ENCODE assay signal across 16 cellular contexts in the genomic region with DNA sequence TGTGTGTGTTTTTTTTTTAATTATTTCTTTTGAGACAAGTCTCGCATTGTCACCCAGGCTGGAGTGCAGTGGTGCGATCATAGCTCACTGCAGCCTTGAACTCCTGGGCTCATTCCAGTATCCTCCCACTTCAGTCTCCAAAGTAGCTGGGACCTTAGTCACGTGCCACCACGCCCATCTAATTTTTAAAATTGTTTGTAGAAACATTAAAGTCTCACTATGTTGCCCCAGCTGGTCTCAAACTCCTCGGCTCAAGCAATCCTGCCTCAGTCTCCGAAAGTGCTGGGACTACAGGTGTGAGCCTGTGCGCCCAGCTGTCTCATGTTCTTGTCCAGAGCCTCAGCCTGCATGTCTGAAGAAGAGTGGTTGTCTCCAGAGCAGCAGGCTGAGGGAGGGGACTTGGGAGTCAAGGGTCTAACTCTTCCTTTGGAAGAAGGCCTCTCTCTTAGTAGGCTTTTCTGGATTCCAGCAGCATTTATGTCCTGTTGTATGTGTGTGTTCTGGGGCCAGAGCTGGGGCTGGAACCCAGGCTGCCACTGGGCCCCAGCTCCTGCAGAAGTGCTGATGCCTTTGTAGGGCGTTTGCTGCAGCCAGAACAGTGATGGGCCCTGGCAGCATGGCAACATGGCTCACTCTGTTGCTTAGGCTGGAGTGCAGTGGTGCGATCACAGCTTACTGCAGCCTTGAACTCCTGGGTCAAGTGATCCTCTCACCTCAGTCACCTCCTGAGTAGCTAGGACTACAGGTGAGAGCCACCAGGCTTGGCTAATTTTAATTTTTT. TPM values are rescaled to one million over a fixed set of nuclear protein-coding genes. Genes with fewer than 3 reads are reported as not detected.
DNase-seq lines count a peak whose midpoint lies in the region; ATAC-seq, FAIRE-seq and TF ChIP-seq lines count a peak whose summit lies in the region.
"Had no signal": no experiment of that assay in that cellular context is flagged by ENCODE, and none has a peak within 500 bp of the region (broad histone marks: within the 10 kb centered on the region; RNA-seq: fewer than 3 reads in every experiment).

No MANE protein-coding gene starts in this region.

- H3K4me2 ChIP-seq in A549 (0 out of 3 replicates have a peak overlapping the region, but pooled peaks have one; percentile 1), HCT116 (ENCODE audit: low read length) (peak overlapping the region; percentile 40), K562 (ENCODE audit: insufficient read depth, low read length) (no peak overlapping the region)
- H3K4me2 ChIP-seq: BLaER1 treated with 17β-estradiol and CSF1 and Interleukin-3, amounts not matched to agents 10 nM and 100 nM had no signal

- H3K79me2 ChIP-seq in HCT116 (ENCODE audit: insufficient read depth, low read length), result peaks cover 87% of the 10 kb centered on the region
- H3K79me2 ChIP-seq in K562 (ENCODE audit: control insufficient read depth, insufficient read depth, low read length), result peaks cover 90% of the 10 kb centered on the region

- H2AFZ ChIP-seq in HCT116 (ENCODE audit: low read depth, low read length, poor library complexity, severe bottlenecking) (no peak overlapping the region), K562 (ENCODE audit: low read depth, low read length) (no peak overlapping the region)

- no peak overlapping the region for H3K4me3 Mint-ChIP-seq in naive thymus-derived CD4-positive, alpha-beta T cell
- H3K4me3 Mint-ChIP-seq in activated CD8-positive, alpha-beta memory T cell treated with anti-CD3 and anti-CD28 coated beads, Interleukin-2, amount 10 ng/mL, durations not matched to agents 7 days and 5 days, result no peak overlapping the region
- H3K4me3 Mint-ChIP-seq in activated naive CD4-positive, alpha-beta T cell treated with anti-CD3 and anti-CD28 coated beads for 36 hours, result no peak overlapping the region

- no peak for TF ChIP-seq CTCF in A549 (IDR thresholded peaks at IDR 0.05)
- TF ChIP-seq CTCF in HCT116 (IDR thresholded peaks at IDR 0.05 in 2 of 3, conservative IDR thresholded peaks at IDR 0.05 in 1 of 3; ENCODE audit: borderline replicate concordance in 1 of 3, insufficient read depth in 1 of 3, low read depth in 2 of 3, low read length in 2 of 3), result no peak
- no peak for TF ChIP-seq CTCF in K562 (IDR thresholded peaks at IDR 0.05 in 2 of 3, conservative IDR thresholded peaks at IDR 0.05 in 1 of 3; ENCODE audit: insufficient read depth in 2 of 3, low read depth in 1 of 3, low read length in 3 of 3)

- no peaks in the 10 kb centered on the region for H3K9me2 ChIP-seq in HCT116 (ENCODE audit: insufficient read depth)

- H3K9me1 ChIP-seq in K562 (ENCODE audit: control insufficient read depth, insufficient read depth, low read length), result no peaks in the 10 kb centered on the region

- BruUV-seq in HCT116 (replicated peaks; lab: Mats Ljungman, UMichigan) (no TSS peak), K562 (replicated peaks; lab: Mats Ljungman, UMichigan) (no TSS peak)

- WGBS in A549 (ENCODE audit: missing lambda C conversion rate), result 86% methylated on average over 9 of the region's 9 CpGs
- 84% methylated on average over 9 of the region's 9 CpGs for WGBS in K562 (ENCODE audit: insufficient coverage, low coverage, missing lambda C conversion rate)

- peaks cover 14 to 61% (median 36%) of the 10 kb centered on the region in 7 donors for H3K4me1 Mint-ChIP-seq in naive thymus-derived CD4-positive, alpha-beta T cell
- H3K4me1 Mint-ChIP-seq in activated CD8-positive, alpha-beta memory T cell treated with anti-CD3 and anti-CD28 coated beads, Interleukin-2, amount 10 ng/mL, durations not matched to agents 7 days and 5 days, result peaks cover 14% of the 10 kb centered on the region
- peaks cover 25% of the 10 kb centered on the region for H3K4me1 Mint-ChIP-seq in activated naive CD4-positive, alpha-beta T cell treated with anti-CD3 and anti-CD28 coated beads for 36 hours (ENCODE audit: low read depth)

- no peaks in the 10 kb centered on the region for H3K9me3 Mint-ChIP-seq in naive thymus-derived CD4-positive, alpha-beta T cell
- H3K9me3 Mint-ChIP-seq in activated CD8-positive, alpha-beta memory T cell treated with anti-CD3 and anti-CD28 coated beads, Interleukin-2, amount 10 ng/mL, durations not matched to agents 7 days and 5 days (ENCODE audit: low read depth), result no peaks in the 10 kb centered on the region
- H3K9me3 Mint-ChIP-seq in activated naive CD4-positive, alpha-beta T cell treated with anti-CD3 and anti-CD28 coated beads for 36 hours, result no peaks in the 10 kb centered on the region

- H3K4me3 ChIP-seq in A549 (no peak overlapping the region), HCT116 (replicated peaks in 1 of 2; ENCODE audit: low read depth in 1 of 2, low read length in 2 of 2) (no peak overlapping the region), K562 (no peak overlapping the region)
- no peak overlapping the region for H3K4me3 ChIP-seq in naive thymus-derived CD4-positive, alpha-beta T cell (ENCODE audit: low read length)
- H3K4me3 ChIP-seq: BLaER1 treated with 17β-estradiol and CSF1 and Interleukin-3, amounts not matched to agents 10 nM and 100 nM had no signal

- no peak overlapping the region for H3K9ac ChIP-seq in HCT116 (ENCODE audit: low read length)
- 0 out of 4 replicates have a peak overlapping the region, but pooled peaks of 1 of the 2 experiments have one; percentile 18 for H3K9ac ChIP-seq in K562 (ENCODE audit: insufficient read depth in 1 of 2, low read depth in 2 of 2, low read length in 2 of 2)
- H3K9ac ChIP-seq: BLaER1 treated with 17β-estradiol and CSF1 and Interleukin-3, amounts not matched to agents 10 nM and 100 nM had no signal

- no peaks in the 10 kb centered on the region for H4K20me1 ChIP-seq in HCT116 (ENCODE audit: insufficient read depth)
- H4K20me1 ChIP-seq in K562 (replicated peaks; ENCODE audit: control insufficient read depth, insufficient read depth, low read length), result peaks cover 7% of the 10 kb centered on the region

- H3K36me3 ChIP-seq in HCT116 (ENCODE audit: control insufficient read depth in 1 of 2, insufficient read depth in 2 of 2, low read length in 2 of 2) (no peaks in the 10 kb centered on the region), K562 (ENCODE audit: control insufficient read depth, insufficient read depth, low read length) (peaks cover 62% of the 10 kb centered on the region)
- H3K36me3 ChIP-seq in naive thymus-derived CD4-positive, alpha-beta T cell (ENCODE audit: control insufficient read depth in 2 of 3, insufficient read depth in 3 of 3, low read length in 3 of 3), result no peaks in the 10 kb centered on the region
- H3K36me3 ChIP-seq: BLaER1 treated with 17β-estradiol and CSF1 and Interleukin-3, amounts not matched to agents 10 nM and 100 nM had no signal

- FAIRE-seq in A549 (lab: Jason Lieb, UNC), result no peak
- FAIRE-seq in K562 (lab: Jason Lieb, UNC), result no peak

- H3K27ac Mint-ChIP-seq in naive thymus-derived CD4-positive, alpha-beta T cell, result peak overlapping the region in 5 of 9 donors; percentile 16 to 74 (median 54)
- no peak overlapping the region for H3K27ac Mint-ChIP-seq in activated CD8-positive, alpha-beta memory T cell treated with anti-CD3 and anti-CD28 coated beads, Interleukin-2, amount 10 ng/mL, durations not matched to agents 7 days and 5 days
- no peak overlapping the region for H3K27ac Mint-ChIP-seq in activated naive CD4-positive, alpha-beta T cell treated with anti-CD3 and anti-CD28 coated beads for 36 hours

- peaks cover 0 to 18% (median 0%) of the 10 kb centered on the region in 5 donors for H3K27me3 Mint-ChIP-seq in naive thymus-derived CD4-positive, alpha-beta T cell
- peaks cover 9% of the 10 kb centered on the region for H3K27me3 Mint-ChIP-seq in activated CD8-positive, alpha-beta memory T cell treated with anti-CD3 and anti-CD28 coated beads, Interleukin-2, amount 10 ng/mL, durations not matched to agents 7 days and 5 days
- no peaks in the 10 kb centered on the region for H3K27me3 Mint-ChIP-seq in activated naive CD4-positive, alpha-beta T cell treated with anti-CD3 and anti-CD28 coated beads for 36 hours (ENCODE audit: low read depth)

- TF ChIP-seq EP300 in A549 (IDR thresholded peaks at IDR 0.05), result no peak
- TF ChIP-seq EP300 in K562 (IDR thresholded peaks at IDR 0.05; ENCODE audit: low read length), result no peak

- RAD21 ChIA-PET in HCT116 (lab: Charles Lee; ENCODE audit: low non-redundant PET in 1 of 2, low total read pairs in 2 of 2, uncharacterized antibody in 2 of 2, unreplicated experiment in 2 of 2), result interaction anchor here in 1 of 2 experiments (1.3 kb wide), 1 partner anchor 93 kb away, joined by 4 read pairs; a partner anchor contains a TSS

- no peak for TF ChIP-seq RAD21 in A549 (conservative IDR thresholded peaks at IDR 0.05 in 1 of 2, IDR thresholded peaks at IDR 0.05 in 1 of 2)
- no peak for TF ChIP-seq RAD21 in HCT116 (IDR thresholded peaks at IDR 0.05; ENCODE audit: low read depth)
- no peak for TF ChIP-seq RAD21 in K562 (CRISPR knock-in tag; conservative IDR thresholded peaks at IDR 0.05 in 1 of 2, IDR thresholded peaks at IDR 0.05 in 1 of 2)

- H3K27me3 ChIP-seq in HCT116 (ENCODE audit: insufficient read depth, low read length) (no peaks in the 10 kb centered on the region), K562 (ENCODE audit: control insufficient read depth in 2 of 2, insufficient read depth in 2 of 2, low read length in 2 of 2) (no peaks in the 10 kb centered on the region)
- no peaks in the 10 kb centered on the region for H3K27me3 ChIP-seq in naive thymus-derived CD4-positive, alpha-beta T cell (ENCODE audit: control insufficient read depth in 2 of 2, insufficient read depth in 2 of 2, low read length in 2 of 2)

- DNase-seq in A549 (ENCODE audit: low read depth in 1 of 2, low spot score in 1 of 2) (no peak), HCT116 (ENCODE audit: low read depth, low spot score) (no peak), K562 (ENCODE audit: extremely low read depth in 1 of 4, low spot score in 3 of 4) (no peak), germinal center (ENCODE audit: low spot score) (no peak)
- no peak for DNase-seq in naive thymus-derived CD4-positive, alpha-beta T cell
- no peak for DNase-seq in activated CD8-positive, alpha-beta memory T cell treated with anti-CD3 and anti-CD28 coated beads, Interleukin-2, amount 10 ng/mL, durations not matched to agents 7 days and 5 days
- DNase-seq in activated naive CD4-positive, alpha-beta T cell treated with anti-CD3 and anti-CD28 coated beads for 36 hours, result no peak
- DNase-seq: 8988T; DMS53; NCI-H187 treated with DMSO at 0.1 percent for 48 hours; NCI-H69; NK-92 treated with Interleukin-12 subunit alpha and Interleukin-12 subunit beta, amount 100 ng/mL, for 24 hours; OCI-M1 had no signal

- no peak overlapping the region; a peak in 1 of 6 replicates for H3K27ac ChIP-seq in A549
- no peak overlapping the region for H3K27ac ChIP-seq in HCT116 (ENCODE audit: low read depth, low read length)
- no peak overlapping the region; the same call in 2 of the 3 replicates for H3K27ac ChIP-seq in K562 (ENCODE audit: extremely low read depth, low read depth, low read length)
- H3K27ac ChIP-seq in naive thymus-derived CD4-positive, alpha-beta T cell (ENCODE audit: low read depth, low read length), result no peak overlapping the region
- H3K27ac ChIP-seq: BLaER1 treated with 17β-estradiol and CSF1 and Interleukin-3, amounts not matched to agents 10 nM and 100 nM; RWPE1 had no signal

- in situ Hi-C loops in K562 (cut with MboI), result no loop called here

- H3K9me3 ChIP-seq in A549, result no peaks in the 10 kb centered on the region
- H3K9me3 ChIP-seq in HCT116 (ENCODE audit: control insufficient read depth in 1 of 2, insufficient read depth in 1 of 2, low read depth in 1 of 2, low read length in 2 of 2), result no peaks in the 10 kb centered on the region
- no peaks in the 10 kb centered on the region for H3K9me3 ChIP-seq in K562 (replicated peaks; ENCODE audit: control insufficient read depth, insufficient read depth, low read depth, low read length)
- H3K9me3 ChIP-seq in naive thymus-derived CD4-positive, alpha-beta T cell (ENCODE audit: control insufficient read depth in 2 of 3, low read length in 3 of 3), result no peaks in the 10 kb centered on the region
- H3K9me3 ChIP-seq: BLaER1 treated with 17β-estradiol and CSF1 and Interleukin-3, amounts not matched to agents 10 nM and 100 nM had no signal

- H3K4me1 ChIP-seq in A549, result peaks cover 40% of the 10 kb centered on the region
- peaks cover 48 to 61% of the 10 kb centered on the region in 2 experiments for H3K4me1 ChIP-seq in HCT116 (ENCODE audit: control insufficient read depth in 1 of 2, insufficient read depth in 2 of 2, low read length in 2 of 2)
- peaks cover 23 to 33% of the 10 kb centered on the region in 2 experiments; a peak in 4 of 5 replicates for H3K4me1 ChIP-seq in K562 (replicated peaks in 1 of 2; ENCODE audit: control insufficient read depth in 2 of 2, insufficient read depth in 2 of 2, low read length in 2 of 2)
- H3K4me1 ChIP-seq in naive thymus-derived CD4-positive, alpha-beta T cell (ENCODE audit: control insufficient read depth in 2 of 2, insufficient read depth in 2 of 2, low read length in 2 of 2), result peaks cover 0 to 14% of the 10 kb centered on the region in 2 donors

- intact Hi-C loops in HCT116 (cut with micrococcal nuclease) (no loop called here), K562 (cut with micrococcal nuclease) (no loop called here)
- intact Hi-C loops in naive thymus-derived CD4-positive, alpha-beta T cell (cut with micrococcal nuclease), result no loop called here
- intact Hi-C loops in activated naive CD4-positive, alpha-beta T cell treated with anti-CD3 and anti-CD28 coated beads for 36 hours (cut with micrococcal nuclease), result no loop called here

- ATAC-seq in A549 (no peak), HCT116 (no peak), K562 (no peak), HG02938 (IDR thresholded peaks at IDR 0.05; ENCODE audit: unreplicated experiment) (no peak)
- no peak for ATAC-seq in naive thymus-derived CD4-positive, alpha-beta T cell
- no peak for ATAC-seq in activated CD8-positive, alpha-beta memory T cell treated with anti-CD3 and anti-CD28 coated beads, Interleukin-2, amount 10 ng/mL, durations not matched to agents 7 days and 5 days

- POLR2A ChIA-PET in A549 (lab: Yijun Ruan, JAX) (no interaction called here), HCT116 (lab: Charles Lee) (no interaction called here), K562 (lab: Yijun Ruan, JAX) (interaction anchor here (0.6 to 3.6 kb wide), 6 partner anchors 9 to 620 kb away, joined by 3 to 11 read pairs (median 4); a partner anchor contains a TSS)
- POLR2A ChIA-PET in naive thymus-derived CD4-positive, alpha-beta T cell (lab: Charles Lee), result no interaction called here

- no peaks in the 10 kb centered on the region for H3K36me3 Mint-ChIP-seq in naive thymus-derived CD4-positive, alpha-beta T cell
- no peaks in the 10 kb centered on the region for H3K36me3 Mint-ChIP-seq in activated CD8-positive, alpha-beta memory T cell treated with anti-CD3 and anti-CD28 coated beads, Interleukin-2, amount 10 ng/mL, durations not matched to agents 7 days and 5 days
- H3K36me3 Mint-ChIP-seq in activated naive CD4-positive, alpha-beta T cell treated with anti-CD3 and anti-CD28 coated beads for 36 hours (ENCODE audit: low read depth), result no peaks in the 10 kb centered on the region

- CTCF ChIA-PET in A549 (lab: Yijun Ruan, JAX) (interaction anchor here (0.6 to 8.7 kb wide), 5 partner anchors 9 to 410 kb away, joined by 3 to 127 read pairs (median 3); a partner anchor contains a TSS), HCT116 (lab: Charles Lee) (interaction anchor here (6.7 kb wide), 1 partner anchor 10 kb away, joined by 47 read pairs; no protein-coding TSS in a partner anchor), K562 (lab: Yijun Ruan, JAX; ENCODE audit: low intra/inter-chr PET ratio) (no interaction called here)
- CTCF ChIA-PET in naive thymus-derived CD4-positive, alpha-beta T cell (lab: Charles Lee), result interaction anchor here (3.0 kb wide), 1 partner anchor 11 kb away, joined by 9 read pairs; no protein-coding TSS in a partner anchor
- CTCF ChIA-PET in activated CD8-positive, alpha-beta memory T cell treated with anti-CD3 and anti-CD28 coated beads, Interleukin-2, amount 10 ng/mL, durations not matched to agents 7 days and 5 days (lab: Charles Lee), result interaction anchor here (3.6 kb wide), 1 partner anchor 11 kb away, joined by 17 read pairs; no protein-coding TSS in a partner anchor
- CTCF ChIA-PET in activated naive CD4-positive, alpha-beta T cell treated with anti-CD3 and anti-CD28 coated beads for 36 hours (lab: Charles Lee), result interaction anchor here (1.0 to 2.3 kb wide), 3 partner anchors 11 to 94 kb away, joined by 4 to 12 read pairs (median 4); a partner anchor contains a TSS

- no peak for TF ChIP-seq POLR2A in A549 (IDR thresholded peaks at IDR 0.05; ENCODE audit: low read length)
- no peak for TF ChIP-seq POLR2A in HCT116 (IDR thresholded peaks at IDR 0.05; ENCODE audit: borderline replicate concordance, extremely low read depth, insufficient read depth, insufficient read length)
- no peak for TF ChIP-seq POLR2A in K562 (conservative IDR thresholded peaks at IDR 0.05)

RNA-seq across cellular contexts. Expression of a gene that starts 5.4 kb away (rescaled TPM):
- 5.2 and 6.2 TPM in 2 replicates for polyA plus RNA-seq in A549 (2011; rRNA removed)
- 9.4 and 12.2 TPM in 2 replicates for polyA plus RNA-seq in A549 (2012; cell fraction: cytosol; rRNA removed)
- 29.6 and 31.6 TPM in 2 replicates for polyA plus RNA-seq in A549 (2012; cell fraction: nucleus; rRNA removed)
- polyA plus RNA-seq in A549 (2017; fragmentation: RNase III; extraction: RNeasy Plus Mini Kit Qiagen cat#74134 plus additional on column Dnase treatment), result 9.5 to 11.3 TPM (median 10.1 TPM) in 3 replicates
- 5.5 and 6.0 TPM in 2 replicates for polyA minus RNA-seq in A549 (2011; rRNA and poly(A)+ RNA removed)
- 22.2 TPM for total RNA-seq in HCT116 (2021; ENCODE audit: unreplicated experiment)
- 11.3 and 12.7 TPM in 2 replicates for polyA plus RNA-seq in HCT116 (2012)
- total RNA-seq in K562 (2011; cell fraction: chromatin; rRNA removed; ENCODE audit: low replicate concordance), result 81.8 and 85.1 TPM in 2 replicates
- total RNA-seq in K562 (2011; cell fraction: nucleolus; rRNA removed), result 51.8 and 54.4 TPM in 2 replicates
- total RNA-seq in K562 (2011; cell fraction: nucleoplasm; rRNA removed), result 68.3 and 91.9 TPM in 2 replicates
- total RNA-seq in K562 (2014; rRNA removed), result 49.1 and 53.9 TPM in 2 replicates
- 37.2 and 37.5 TPM in 2 replicates for total RNA-seq in K562 (2014; rRNA removed; fragmentation: Illumina TruSeq; extraction: Trizol)
- total RNA-seq in K562 (2015; rRNA removed; fragmentation: Illumina TruSeq; extraction: Trizol), result 34.4 and 35.3 TPM in 2 replicates
- 69.5 and 74.8 TPM in 2 replicates for total RNA-seq in K562 (2021)
- 41.7 and 60.2 TPM in 2 replicates for polyA plus RNA-seq in K562 (2011; rRNA removed)
- polyA plus RNA-seq in K562 (2011; cell fraction: cytosol; rRNA removed), result 40.1 and 59.1 TPM in 2 replicates
- 103 and 127 TPM in 2 replicates for polyA plus RNA-seq in K562 (2011; cell fraction: nucleus; rRNA removed)
- polyA plus RNA-seq in K562 (2012), result 27.1 and 34.4 TPM in 2 replicates
- polyA plus RNA-seq in K562 (2014; fragmentation: Illumina TruSeq; extraction: Trizol), result 61.3 and 64.6 TPM in 2 replicates
- 10 to 100 TPM in 1 of 2 experiments, 1 to 10 TPM in 1; 9.3 to 11.5 TPM for polyA plus RNA-seq in K562 (2014; fragmentation: Nextera tagmentation; extraction: Ambion mirVana)
- 55.5 and 57.3 TPM in 2 replicates for polyA plus RNA-seq in K562 (2014; rRNA removed)
- polyA minus RNA-seq in K562 (2011; rRNA and poly(A)+ RNA removed), result 18.7 and 34.9 TPM in 2 replicates
- polyA minus RNA-seq in K562 (2011; cell fraction: cytosol; rRNA and poly(A)+ RNA removed), result 35.8 and 43.3 TPM in 2 replicates
- polyA minus RNA-seq in K562 (2011; cell fraction: nucleus; rRNA and poly(A)+ RNA removed), result 25.0 and 26.7 TPM in 2 replicates
- 1 to 10 TPM in 1 of 5 experiments, under 1 TPM in 4; 0.32 to 2.5 (median 0.66) TPM for total RNA-seq in naive thymus-derived CD4-positive, alpha-beta T cell
- polyA plus RNA-seq in naive thymus-derived CD4-positive, alpha-beta T cell, result under 1 TPM; 0.33 to 0.72 TPM
- total RNA-seq in activated CD8-positive, alpha-beta memory T cell treated with anti-CD3 and anti-CD28 coated beads, Interleukin-2, amount 10 ng/mL, durations not matched to agents 7 days and 5 days, result 1 to 10 TPM; 3.3 to 4.7 TPM
- 1 to 10 TPM; 2.0 to 2.2 TPM for total RNA-seq in activated naive CD4-positive, alpha-beta T cell treated with anti-CD3 and anti-CD28 coated beads for 36 hours

RNA-seq across cellular contexts. Expression of a gene that starts 24.3 kb away (rescaled TPM):
- polyA plus RNA-seq in A549 (2011; rRNA removed) (74.1 and 86.3 TPM in 2 replicates), A549 (2017; fragmentation: RNase III; extraction: RNeasy Plus Mini Kit Qiagen cat#74134 plus additional on column Dnase treatment) (50.6 to 55.7 TPM (median 53.3 TPM) in 3 replicates), K562 (2011; rRNA removed) (62.8 and 71.5 TPM in 2 replicates), K562 (2014; fragmentation: Illumina TruSeq; extraction: Trizol) (58.2 and 69.1 TPM in 2 replicates), K562 (2014; fragmentation: Nextera tagmentation; extraction: Ambion mirVana) (10 to 100 TPM; 11.9 to 17.0 TPM), K562 (2014; rRNA removed) (44.5 and 49.7 TPM in 2 replicates)
- polyA plus RNA-seq in A549 (2012; cell fraction: cytosol; rRNA removed), result 41.4 and 51.8 TPM in 2 replicates
- polyA plus RNA-seq in A549 (2012; cell fraction: nucleus; rRNA removed), result 22.3 and 28.8 TPM in 2 replicates
- polyA minus RNA-seq in A549 (2011; rRNA and poly(A)+ RNA removed), result 22.5 and 28.8 TPM in 2 replicates
- total RNA-seq in HCT116 (2021; ENCODE audit: unreplicated experiment) (13.2 TPM), K562 (2014; rRNA removed) (24.5 and 27.4 TPM in 2 replicates), K562 (2014; rRNA removed; fragmentation: Illumina TruSeq; extraction: Trizol) (33.3 and 34.7 TPM in 2 replicates), K562 (2015; rRNA removed; fragmentation: Illumina TruSeq; extraction: Trizol) (33.1 and 34.4 TPM in 2 replicates), K562 (2021) (39.8 and 41.5 TPM in 2 replicates)
- 11.1 and 15.3 TPM in 2 replicates for polyA plus RNA-seq in HCT116 (2012)
- total RNA-seq in K562 (2011; cell fraction: chromatin; rRNA removed; ENCODE audit: low replicate concordance), result 20.0 and 25.5 TPM in 2 replicates
- total RNA-seq in K562 (2011; cell fraction: nucleolus; rRNA removed), result 14.6 and 19.0 TPM in 2 replicates
- 18.1 and 26.9 TPM in 2 replicates for total RNA-seq in K562 (2011; cell fraction: nucleoplasm; rRNA removed)
- 47.9 and 63.7 TPM in 2 replicates for polyA plus RNA-seq in K562 (2011; cell fraction: cytosol; rRNA removed)
- 31.9 and 51.6 TPM in 2 replicates for polyA plus RNA-seq in K562 (2011; cell fraction: nucleus; rRNA removed)
- polyA plus RNA-seq in K562 (2012), result 52.0 and 91.9 TPM in 2 replicates
- 21.4 and 30.4 TPM in 2 replicates for polyA minus RNA-seq in K562 (2011; rRNA and poly(A)+ RNA removed)
- polyA minus RNA-seq in K562 (2011; cell fraction: cytosol; rRNA and poly(A)+ RNA removed), result 16.0 and 16.4 TPM in 2 replicates
- 4.0 and 8.4 TPM in 2 replicates for polyA minus RNA-seq in K562 (2011; cell fraction: nucleus; rRNA and poly(A)+ RNA removed)
- 10 to 100 TPM; 31.5 to 66.3 (median 40.3) TPM for total RNA-seq in naive thymus-derived CD4-positive, alpha-beta T cell
- 100 to 1,000 TPM; 141 TPM for polyA plus RNA-seq in naive thymus-derived CD4-positive, alpha-beta T cell
- 10 to 100 TPM; 54.2 to 59.5 TPM for total RNA-seq in activated CD8-positive, alpha-beta memory T cell treated with anti-CD3 and anti-CD28 coated beads, Interleukin-2, amount 10 ng/mL, durations not matched to agents 7 days and 5 days
- 10 to 100 TPM; 33.8 to 36.6 TPM for total RNA-seq in activated naive CD4-positive, alpha-beta T cell treated with anti-CD3 and anti-CD28 coated beads for 36 hours

RNA-seq across cellular contexts. Expression of a gene that starts 52.1 kb away (rescaled TPM):
- polyA plus RNA-seq in A549 (2011; rRNA removed) (126 and 149 TPM in 2 replicates), A549 (2017; fragmentation: RNase III; extraction: RNeasy Plus Mini Kit Qiagen cat#74134 plus additional on column Dnase treatment) (140 to 151 TPM (median 143 TPM) in 3 replicates), K562 (2011; rRNA removed) (90.6 and 132 TPM in 2 replicates), K562 (2014; fragmentation: Illumina TruSeq; extraction: Trizol) (141 and 159 TPM in 2 replicates), K562 (2014; fragmentation: Nextera tagmentation; extraction: Ambion mirVana) (100 to 1,000 TPM; 159 to 203 TPM), K562 (2014; rRNA removed) (137 and 141 TPM in 2 replicates)
- polyA plus RNA-seq in A549 (2012; cell fraction: cytosol; rRNA removed), result 68.8 and 69.3 TPM in 2 replicates
- polyA plus RNA-seq in A549 (2012; cell fraction: nucleus; rRNA removed), result 29.0 and 53.1 TPM in 2 replicates
- polyA minus RNA-seq in A549 (2011; rRNA and poly(A)+ RNA removed), result 63.7 and 67.8 TPM in 2 replicates
- total RNA-seq in HCT116 (2021; ENCODE audit: unreplicated experiment) (118 TPM), K562 (2014; rRNA removed) (94.4 and 103 TPM in 2 replicates), K562 (2014; rRNA removed; fragmentation: Illumina TruSeq; extraction: Trizol) (112 and 120 TPM in 2 replicates), K562 (2015; rRNA removed; fragmentation: Illumina TruSeq; extraction: Trizol) (93.4 and 95.0 TPM in 2 replicates), K562 (2021) (136 and 145 TPM in 2 replicates)
- polyA plus RNA-seq in HCT116 (2012), result 44.7 and 56.2 TPM in 2 replicates
- total RNA-seq in K562 (2011; cell fraction: chromatin; rRNA removed; ENCODE audit: low replicate concordance), result 21.7 and 45.2 TPM in 2 replicates
- total RNA-seq in K562 (2011; cell fraction: nucleolus; rRNA removed), result 18.0 and 18.8 TPM in 2 replicates
- total RNA-seq in K562 (2011; cell fraction: nucleoplasm; rRNA removed), result 37.0 and 46.5 TPM in 2 replicates
- polyA plus RNA-seq in K562 (2011; cell fraction: cytosol; rRNA removed), result 41.3 and 89.8 TPM in 2 replicates
- 17.6 and 28.5 TPM in 2 replicates for polyA plus RNA-seq in K562 (2011; cell fraction: nucleus; rRNA removed)
- 123 and 150 TPM in 2 replicates for polyA plus RNA-seq in K562 (2012)
- polyA minus RNA-seq in K562 (2011; rRNA and poly(A)+ RNA removed), result 123 and 131 TPM in 2 replicates
- polyA minus RNA-seq in K562 (2011; cell fraction: cytosol; rRNA and poly(A)+ RNA removed), result 52.6 and 59.4 TPM in 2 replicates
- 12.0 and 22.7 TPM in 2 replicates for polyA minus RNA-seq in K562 (2011; cell fraction: nucleus; rRNA and poly(A)+ RNA removed)
- 100 to 1,000 TPM in 3 of 5 experiments, 10 to 100 TPM in 2; 83.0 to 118 (median 107) TPM for total RNA-seq in naive thymus-derived CD4-positive, alpha-beta T cell
- 100 to 1,000 TPM in 1 of 2 donors, 10 to 100 TPM in 1; 91.3 to 105 TPM for polyA plus RNA-seq in naive thymus-derived CD4-positive, alpha-beta T cell
- 100 to 1,000 TPM; 114 to 149 TPM for total RNA-seq in activated CD8-positive, alpha-beta memory T cell treated with anti-CD3 and anti-CD28 coated beads, Interleukin-2, amount 10 ng/mL, durations not matched to agents 7 days and 5 days
- 100 to 1,000 TPM; 119 to 127 TPM for total RNA-seq in activated naive CD4-positive, alpha-beta T cell treated with anti-CD3 and anti-CD28 coated beads for 36 hours

Comparison
In these comparisons a context has a peak if more than half of its experiments do, and no peak if none do; other contexts are left out.
1. H3K27ac Mint-ChIP-seq: peak in naive thymus-derived CD4-positive, alpha-beta T cell (5 of 9); none in activated CD8-positive, alpha-beta memory T cell treated with anti-CD3 and anti-CD28 coated beads, Interleukin-2, amount 10 ng/mL, durations not matched to agents 7 days and 5 days (single experiment) and activated naive CD4-positive, alpha-beta T cell treated with anti-CD3 and anti-CD28 coated beads for 36 hours (single experiment).